In the genomic region with DNA sequence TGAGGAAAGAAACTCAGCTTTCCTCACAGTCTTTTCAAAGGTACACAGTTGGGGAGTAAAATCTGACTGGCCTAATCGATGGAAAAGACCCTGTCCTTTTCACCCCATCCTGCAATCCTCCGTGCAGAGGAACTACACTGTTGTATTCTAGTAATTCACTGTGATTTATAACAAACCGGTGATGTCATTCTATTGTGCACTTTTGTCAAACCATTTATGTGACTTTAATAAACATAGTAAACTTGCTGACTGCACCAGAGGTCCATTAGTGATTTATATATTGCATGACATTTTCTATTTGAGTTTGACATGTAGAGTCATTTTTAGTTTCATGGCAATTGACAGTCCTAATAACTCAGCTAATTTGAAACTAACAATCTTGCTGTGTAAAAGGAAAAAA, we compare ENCODE assay signal across 14 cellular contexts. TPM values are rescaled to one million over a fixed set of nuclear protein-coding genes. Genes with fewer than 3 reads are reported as not detected.
A peak's percentile ranks its signal among the peaks of the same experiment; 100 is the strongest.
DNase-seq lines count a peak whose midpoint lies in the region; FAIRE-seq lines count a peak whose summit lies in the region.
"Had no signal": no experiment of that assay in that cellular context is flagged by ENCODE, and none has a peak within 500 bp of the region (broad histone marks: within the 10 kb centered on the region; RNA-seq: fewer than 3 reads in every experiment).

No MANE protein-coding gene starts in this region.

- H3K4me1 ChIP-seq in GM23248 (ENCODE audit: insufficient read depth) (peaks cover 29% of the 10 kb centered on the region), Karpas-422 (ENCODE audit: low read length) (peaks cover 69% of the 10 kb centered on the region)

- no peak for DNase-seq in GM23248
- DNase-seq in Karpas-422, result no peak
- DNase-seq in dermis blood vessel endothelial cell, result peak; percentile 28
- DNase-seq in superior temporal gyrus (ENCODE audit: extremely low spot score), result peak; percentile 6
- DNase-seq in urothelium cell line (ENCODE audit: low spot score), result no peak
- no peak for DNase-seq in NOMO-1 treated with dmso at 0.1 percent for 144 hours (lab: John Stamatoyannopoulos, UW; ENCODE audit: unreplicated experiment)
- no peak for DNase-seq in COLO668 (lab: John Stamatoyannopoulos, UW; ENCODE audit: unreplicated experiment)
- DNase-seq: BE2C; CD4-positive, alpha-beta memory T cell; GOT3; NCI-H187 treated with DMSO at 0.1 percent for 48 hours; NCI-H345; NCI-H526; SHP77 treated with DMSO at 0.1 percent for 48 hours had no signal

- H2AFZ ChIP-seq in GM23248 (no peak overlapping the region), Karpas-422 (ENCODE audit: low read length) (no peak overlapping the region)

- H3K27ac ChIP-seq in GM23248 (peak overlapping the region; percentile 53), Karpas-422 (ENCODE audit: low read length) (no peak overlapping the region)

- H3K4me2 ChIP-seq in GM23248 (ENCODE audit: unreplicated experiment), result no peak overlapping the region
- H3K4me2 ChIP-seq in Karpas-422 (ENCODE audit: low read depth, low read length, poor library complexity, severe bottlenecking), result peak overlapping the region; percentile 34

- FAIRE-seq in urothelium cell line (lab: Jason Lieb, UNC), result no peak

- no peaks in the 10 kb centered on the region for H4K20me1 ChIP-seq in GM23248 (ENCODE audit: insufficient read depth)
- peaks cover 33% of the 10 kb centered on the region for H4K20me1 ChIP-seq in Karpas-422 (ENCODE audit: insufficient read depth, low read depth, low read length)

- H3F3A ChIP-seq in GM23248 (ENCODE audit: insufficient read depth), result peaks cover 97% of the 10 kb centered on the region

- peaks cover 86% of the 10 kb centered on the region for H3K79me2 ChIP-seq in GM23248 (ENCODE audit: insufficient read depth)
- peaks cover 53% of the 10 kb centered on the region for H3K79me2 ChIP-seq in Karpas-422 (ENCODE audit: low read length)

- H3K4me3 ChIP-seq in GM23248, result no peak overlapping the region
- H3K4me3 ChIP-seq in Karpas-422 (ENCODE audit: low read length), result no peak overlapping the region

- H3K9me2 ChIP-seq in GM23248 (ENCODE audit: insufficient read depth) (no peaks in the 10 kb centered on the region), Karpas-422 (replicated peaks; ENCODE audit: insufficient read depth, low read length) (no peaks in the 10 kb centered on the region)

- no peaks in the 10 kb centered on the region for H3K27me3 ChIP-seq in GM23248 (replicated peaks; ENCODE audit: insufficient read depth)
- no peaks in the 10 kb centered on the region for H3K27me3 ChIP-seq in Karpas-422 (ENCODE audit: low read length)
- H3K27me3 ChIP-seq: BE2C had no signal

- H3K9ac ChIP-seq in GM23248 (peak overlapping the region; percentile 4; the same call in 1 of the 2 replicates), Karpas-422 (ENCODE audit: low read length) (no peak overlapping the region)

- WGBS in GM23248 (ENCODE audit: low coverage in 1 of 2, low lambda C conversion rate in 2 of 2, missing lambda C conversion rate in 2 of 2), 2 experiments, result 65 to 67% methylated on average over 3 of the region's 3 CpGs

- no peaks in the 10 kb centered on the region for H3K9me3 ChIP-seq in GM23248 (ENCODE audit: low read depth)
- no peaks in the 10 kb centered on the region for H3K9me3 ChIP-seq in Karpas-422 (ENCODE audit: low read length)
- H3K9me3 ChIP-seq: BE2C had no signal

- H3K36me3 ChIP-seq in GM23248 (ENCODE audit: low read depth) (peaks cover 64% of the 10 kb centered on the region), Karpas-422 (ENCODE audit: insufficient read depth, low read length) (peaks cover 32% of the 10 kb centered on the region)

- in situ Hi-C loops in GM23248 (cut with MboI), result no loop called here

RNA-seq across cellular contexts. Expression of gene FEM1B, which starts 17.9 kb away (rescaled TPM):
- 33.9 and 36.2 TPM in 2 replicates for total RNA-seq in GM23248 (2014; rRNA removed; shearing (Covaris generic))
- 15.7 and 16.0 TPM in 2 replicates for polyA plus RNA-seq in GM23248 (2016; fragmentation: Nextera tagmentation; extraction: Ambion mirVana)
- 24.4 and 47.5 TPM in 2 replicates for total RNA-seq in Karpas-422 (2014; rRNA removed; shearing (Covaris generic); ENCODE audit: low replicate concordance)
- total RNA-seq in dermis blood vessel endothelial cell, result 47.0 and 48.9 TPM in 2 replicates

Comparison
In these comparisons a context has a peak if more than half of its experiments do, and no peak if none do; other contexts are left out.
1. DNase-seq: peak in dermis blood vessel endothelial cell (single experiment) and superior temporal gyrus (single experiment); none in GM23248 (single experiment), Karpas-422 (single experiment), urothelium cell line (single experiment), NOMO-1 treated with dmso at 0.1 percent for 144 hours (single experiment) and COLO668 (single experiment).